Comparison of ENCODE assay signal across 9 cellular contexts in genomic region chr14:59631237-59631636, GRCh38. TPM values are rescaled to one million over a fixed set of nuclear protein-coding genes. Genes with fewer than 3 reads are reported as not detected.
DNase-seq lines count a peak whose midpoint lies in the region; ATAC-seq, FAIRE-seq and TF ChIP-seq lines count a peak whose summit lies in the region.
"Had no signal": no experiment of that assay in that cellular context is flagged by ENCODE, and none has a peak within 500 bp of the region (broad histone marks: within the 10 kb centered on the region; RNA-seq: fewer than 3 reads in every experiment).

No MANE protein-coding gene starts in this region.

- intact Hi-C loops in lower lobe of right lung (cut with DNase I), result no loop called here

- CTCF ChIA-PET in CD8-positive, alpha-beta memory T cell (lab: Charles Lee), result no interaction called here

- no peaks in the 10 kb centered on the region for H3K36me3 Mint-ChIP-seq in CD8-positive, alpha-beta memory T cell

- no peaks in the 10 kb centered on the region for H3K4me1 Mint-ChIP-seq in CD8-positive, alpha-beta memory T cell

- H3K9me3 ChIP-seq in WERI-Rb-1 (ENCODE audit: severe bottlenecking) (no peaks in the 10 kb centered on the region), lower lobe of right lung (no peaks in the 10 kb centered on the region)
- H3K9me3 ChIP-seq in CD8-positive, alpha-beta memory T cell (ENCODE audit: low read length), result no peaks in the 10 kb centered on the region
- H3K9me3 ChIP-seq: SJSA1 had no signal

- TF ChIP-seq RAD21 in Ishikawa (IDR thresholded peaks at IDR 0.05; ENCODE audit: low read depth), result peak; percentile 28; the same call in 1 of the 2 replicates

- no peak for TF ChIP-seq POLR2A in GM12892 (IDR thresholded peaks at IDR 0.05; ENCODE audit: low read depth, low read length)

- no peak overlapping the region for H3K4me3 Mint-ChIP-seq in CD8-positive, alpha-beta memory T cell

- POLR2A ChIA-PET in CD8-positive, alpha-beta memory T cell (lab: Charles Lee), result no interaction called here

- ATAC-seq in lower lobe of right lung (peak in 1 of 2 donors; percentile 32), HG02610 (IDR thresholded peaks at IDR 0.05; ENCODE audit: unreplicated experiment) (no peak)

- peak; percentile 63 for TF ChIP-seq CTCF in WERI-Rb-1 (IDR thresholded peaks at IDR 0.05; ENCODE audit: low read depth, low read length)
- peak; percentile 30 for TF ChIP-seq CTCF in lower lobe of right lung (IDR thresholded peaks at IDR 0.05)

- no peak for TF ChIP-seq EP300 in Ishikawa (IDR thresholded peaks at IDR 0.05; ENCODE audit: borderline replicate concordance)

- no peaks in the 10 kb centered on the region for H3K4me1 ChIP-seq in lower lobe of right lung
- no peaks in the 10 kb centered on the region for H3K4me1 ChIP-seq in CD8-positive, alpha-beta memory T cell (ENCODE audit: insufficient read depth, low read length)

- H3K27me3 Mint-ChIP-seq in CD8-positive, alpha-beta memory T cell, result peaks cover 22 to 46% of the 10 kb centered on the region in 2 donors

- H3K9me3 Mint-ChIP-seq in CD8-positive, alpha-beta memory T cell, result peaks cover 0 to 3% (median 0%) of the 10 kb centered on the region in 5 donors

- H3K27me3 ChIP-seq in WERI-Rb-1 (ENCODE audit: insufficient read depth, low read depth, severe bottlenecking) (no peaks in the 10 kb centered on the region), lower lobe of right lung (ENCODE audit: low read depth) (peaks cover 31% of the 10 kb centered on the region)
- H3K27me3 ChIP-seq in CD8-positive, alpha-beta memory T cell (ENCODE audit: insufficient read depth, low read length, poor library complexity, severe bottlenecking), result peaks cover 7% of the 10 kb centered on the region

- peak; percentile 8 for DNase-seq in EL
- peak; percentile 47 for DNase-seq in WERI-Rb-1
- no peak for DNase-seq in lower lobe of right lung
- no peak for DNase-seq in CD8-positive, alpha-beta memory T cell
- DNase-seq in GM12892 (ENCODE audit: insufficient read length), result no peak
- DNase-seq in AML-193 (lab: John Stamatoyannopoulos, UW), result no peak

- no peak overlapping the region for H3K4me3 ChIP-seq in WERI-Rb-1 (ENCODE audit: low read depth, low read length)
- no peak overlapping the region for H3K4me3 ChIP-seq in lower lobe of right lung
- H3K4me3 ChIP-seq in CD8-positive, alpha-beta memory T cell (ENCODE audit: low read length), result no peak overlapping the region
- H3K4me3 ChIP-seq: SJSA1 had no signal

- no peak overlapping the region for H3K27ac Mint-ChIP-seq in CD8-positive, alpha-beta memory T cell

- FAIRE-seq in GM12892 (lab: Jason Lieb, UNC), result no peak

- H3K36me3 ChIP-seq in WERI-Rb-1 (no peaks in the 10 kb centered on the region), lower lobe of right lung (no peaks in the 10 kb centered on the region)
- no peaks in the 10 kb centered on the region for H3K36me3 ChIP-seq in CD8-positive, alpha-beta memory T cell (ENCODE audit: insufficient read depth, low read length)
- H3K36me3 ChIP-seq: SJSA1 had no signal

- H3K27ac ChIP-seq in WERI-Rb-1, result no peak overlapping the region
- no peak overlapping the region for H3K27ac ChIP-seq in lower lobe of right lung
- no peak overlapping the region for H3K27ac ChIP-seq in CD8-positive, alpha-beta memory T cell (ENCODE audit: low read depth, low read length)
- H3K27ac ChIP-seq: SJSA1 had no signal

TF ChIP-seq in Ishikawa, 13 proteins besides CTCF, POLR2A, EP300 and RAD21:
- TF ChIP-seq NFIC (IDR thresholded peaks at IDR 0.05) (no peak), TEAD4 (IDR thresholded peaks at IDR 0.05) (no peak), USF1 (IDR thresholded peaks at IDR 0.05) (no peak), CREB1 (IDR thresholded peaks at IDR 0.05; ENCODE audit: low read depth) (no peak), ZBTB7A (IDR thresholded peaks at IDR 0.05; ENCODE audit: low read depth) (no peak), CEBPB (IDR thresholded peaks at IDR 0.05) (no peak)
TF ChIP-seq in Ishikawa: peak in this region for 0.

RNA-seq across cellular contexts. Expression of gene CCDC175, which starts 54.6 kb away (rescaled TPM):
- 1.0 TPM for total RNA-seq in lower lobe of right lung
- not detected for total RNA-seq in CD8-positive, alpha-beta memory T cell
- polyA plus RNA-seq in CD8-positive, alpha-beta memory T cell, result not detected
- polyA plus RNA-seq in GM12892 (2012; ENCODE audit: missing spikeins), result not detected
- total RNA-seq: SJSA1 had no signal

Comparison
In these comparisons a context has a peak if more than half of its experiments do, and no peak if none do; other contexts are left out.
1. DNase-seq: peak in EL (single experiment) and WERI-Rb-1 (single experiment); none in lower lobe of right lung (single experiment), CD8-positive, alpha-beta memory T cell (0 of 5), GM12892 (single experiment) and AML-193 (0 of 2).